ENCODE assay signal across 10 cellular contexts in genomic region chr2:121185571-121186074, GRCh38.
A peak's percentile ranks its signal among the peaks of the same experiment; 100 is the strongest.
DNase-seq lines count a peak whose midpoint lies in the region; ATAC-seq and TF ChIP-seq lines count a peak whose summit lies in the region.
"Had no signal": no experiment of that assay in that cellular context is flagged by ENCODE, and none has a peak within 500 bp of the region (broad histone marks: within the 10 kb centered on the region; RNA-seq: fewer than 3 reads in every experiment).

No MANE protein-coding gene starts in this region.

- H3K9me3 Mint-ChIP-seq in activated T-cell treated with anti-CD3 and anti-CD28 coated beads, Interleukin-2, amount 50 U/mL, for 4 hours = no peaks in the 10 kb centered on the region

- no peak for TF ChIP-seq CTCF in lower leg skin (IDR thresholded peaks at IDR 0.05)

- 41 to 77% methylated on average over 4 to 5 of the region's 5 CpGs for WGBS in lower leg skin, 2 donors

- H3K27me3 Mint-ChIP-seq in activated T-cell treated with anti-CD3 and anti-CD28 coated beads, Interleukin-2, amount 50 U/mL, for 4 hours (ENCODE audit: low read depth) = no peaks in the 10 kb centered on the region

- H3K9me3 ChIP-seq in BLaER1 = no peaks in the 10 kb centered on the region

- TF ChIP-seq POLR2A in lower leg skin (IDR thresholded peaks at IDR 0.05) = no peak

- H3K4me2 ChIP-seq in BLaER1 = peak overlapping the region; percentile 65

- no peak overlapping the region for H3K4me3 ChIP-seq in BLaER1
- no peak overlapping the region for H3K4me3 ChIP-seq in lower leg skin (ENCODE audit: low read depth, poor library complexity, severe bottlenecking)

- ATAC-seq in activated T-cell treated with anti-CD3 and anti-CD28 coated beads, Interleukin-2, amount 50 U/mL, for 4 hours = no peak
- no peak for ATAC-seq in HG03571 (IDR thresholded peaks at IDR 0.05; ENCODE audit: unreplicated experiment)

- no peaks in the 10 kb centered on the region for H4K20me1 ChIP-seq in BLaER1

- intact Hi-C loops in lower leg skin (cut with DNase I; ENCODE audit: low total_unique reads) = no loop called here

- no peaks in the 10 kb centered on the region for H3K4me1 Mint-ChIP-seq in activated T-cell treated with anti-CD3 and anti-CD28 coated beads, Interleukin-2, amount 50 U/mL, for 4 hours (ENCODE audit: low read depth)

- H3K9ac ChIP-seq in BLaER1 = no peak overlapping the region

- H3K27me3 ChIP-seq in BLaER1 = no peaks in the 10 kb centered on the region

- peak; percentile 51 for DNase-seq in NCI-H1092 treated with DMSO at 0.1 percent for 48 hours (lab: John Stamatoyannopoulos, UW)
- peak; percentile 92 for DNase-seq in SW480 (ENCODE audit: low spot score)
- DNase-seq in lower leg skin (ENCODE audit: low spot score in 2 of 2) = peak; percentile 47 to 87
- no peak for DNase-seq in NCI-H1105 (lab: John Stamatoyannopoulos, UW)
- no peak for DNase-seq in activated CD4-positive, alpha-beta T cell treated with anti-CD3 and anti-CD28 coated beads for 48 hours
- no peak for DNase-seq in activated T-cell treated with anti-CD3 and anti-CD28 coated beads, Interleukin-2, amount 50 U/mL, for 4 hours
- DNase-seq: hippocampal formation had no signal

- H3K27ac ChIP-seq in BLaER1 = peak overlapping the region; percentile 44; the same call in 1 of the 2 replicates

- H3K4me3 Mint-ChIP-seq in activated T-cell treated with anti-CD3 and anti-CD28 coated beads, Interleukin-2, amount 50 U/mL, for 4 hours = no peak overlapping the region
- H3K4me3 Mint-ChIP-seq: brain had no signal

- no peaks in the 10 kb centered on the region for H3K36me3 ChIP-seq in BLaER1

- peaks cover 55% of the 10 kb centered on the region for H3K4me1 ChIP-seq in BLaER1

- no peaks in the 10 kb centered on the region for H3K36me3 Mint-ChIP-seq in activated T-cell treated with anti-CD3 and anti-CD28 coated beads, Interleukin-2, amount 50 U/mL, for 4 hours (ENCODE audit: insufficient read depth)
- H3K36me3 Mint-ChIP-seq: brain had no signal

Comparison
In these comparisons a context has a peak if more than half of its experiments do, and no peak if none do; other contexts are left out.
1. DNase-seq: peak in NCI-H1092 treated with DMSO at 0.1 percent for 48 hours (single experiment), SW480 (single experiment) and lower leg skin (2 of 2); none in NCI-H1105 (single experiment), activated CD4-positive, alpha-beta T cell treated with anti-CD3 and anti-CD28 coated beads for 48 hours (single experiment) and activated T-cell treated with anti-CD3 and anti-CD28 coated beads, Interleukin-2, amount 50 U/mL, for 4 hours (single experiment).